Comparison of ENCODE assay signal across 29 cellular contexts in genomic region chr18:31677592-31677991, GRCh38. TPM values are rescaled to one million over a fixed set of nuclear protein-coding genes. Genes with fewer than 3 reads are reported as not detected.
DNase-seq lines count a peak whose midpoint lies in the region; ATAC-seq, FAIRE-seq and TF ChIP-seq lines count a peak whose summit lies in the region.
"Had no signal": no experiment of that assay in that cellular context is flagged by ENCODE, and none has a peak within 500 bp of the region (broad histone marks: within the 10 kb centered on the region; RNA-seq: fewer than 3 reads in every experiment).

No MANE protein-coding gene starts in this region.

- TF ChIP-seq POLR2A in breast epithelium (IDR thresholded peaks at IDR 0.05) (no peak), K562 (conservative IDR thresholded peaks at IDR 0.05) (no peak), suprapubic skin (IDR thresholded peaks at IDR 0.05) (no peak), tibial nerve (IDR thresholded peaks at IDR 0.05) (no peak)

- peak overlapping the region; percentile 57 for H3K27ac Mint-ChIP-seq in MCF 10A (ENCODE audit: low read depth, unreplicated experiment)

- no peak overlapping the region for H3K4me3 Mint-ChIP-seq in MCF 10A (ENCODE audit: unreplicated experiment)

- H3K4me1 Mint-ChIP-seq in MCF 10A (ENCODE audit: insufficient read depth, unreplicated experiment): peaks cover 33% of the 10 kb centered on the region

- POLR2A ChIA-PET in MCF 10A (lab: Yijun Ruan, JAX) (interaction anchor here (0.7 to 4.4 kb wide), 7 partner anchors 8 to 230 kb away, joined by 3 to 23 read pairs (median 4); no protein-coding TSS in a partner anchor), K562 (lab: Yijun Ruan, JAX) (no interaction called here)

- H3K4me3 ChIP-seq in breast epithelium (no peak overlapping the region), K562 (no peak overlapping the region), upper lobe of right lung (no peak overlapping the region), suprapubic skin (no peak overlapping the region), tibial nerve (no peak overlapping the region)
- H3K4me3 ChIP-seq: body of pancreas, colonic mucosa, esophagus squamous epithelium, SK-N-MC, thyroid gland had no signal

- H3K27me3 Mint-ChIP-seq in MCF 10A (ENCODE audit: insufficient read depth, unreplicated experiment): no peaks in the 10 kb centered on the region

- ATAC-seq in K562 (peak; percentile 18; the same call in 1 of the 3 replicates), upper lobe of right lung (peak; percentile 65)
- ATAC-seq: body of pancreas had no signal

- H3K27me3 ChIP-seq in breast epithelium: no peaks in the 10 kb centered on the region
- 0 out of 5 replicates have a peak, but pooled peaks cover 4 to 10% of the 10 kb centered on the region in 2 experiments for H3K27me3 ChIP-seq in K562 (ENCODE audit: control insufficient read depth in 2 of 2, insufficient read depth in 2 of 2, low read length in 2 of 2)
- H3K27me3 ChIP-seq in upper lobe of right lung: peaks cover 2% of the 10 kb centered on the region
- H3K27me3 ChIP-seq in suprapubic skin: no peaks in the 10 kb centered on the region
- H3K27me3 ChIP-seq in tibial nerve: no peaks in the 10 kb centered on the region
- H3K27me3 ChIP-seq: body of pancreas, colonic mucosa, esophagus squamous epithelium, thyroid gland had no signal

- H3K4me1 ChIP-seq in breast epithelium: no peaks in the 10 kb centered on the region
- H3K4me1 ChIP-seq in K562 (replicated peaks in 1 of 2; ENCODE audit: control insufficient read depth in 2 of 2, insufficient read depth in 2 of 2, low read length in 2 of 2): no peaks in the 10 kb centered on the region
- no peaks in the 10 kb centered on the region for H3K4me1 ChIP-seq in upper lobe of right lung
- H3K4me1 ChIP-seq in suprapubic skin: peaks cover 17% of the 10 kb centered on the region
- H3K4me1 ChIP-seq in tibial nerve: peaks cover 0 to 7% (median 0%) of the 10 kb centered on the region in 4 donors
- H3K4me1 ChIP-seq: thyroid gland had no signal

- TF ChIP-seq EP300 in K562 (IDR thresholded peaks at IDR 0.05; ENCODE audit: low read length) (no peak), suprapubic skin (IDR thresholded peaks at IDR 0.05) (no peak), tibial nerve (IDR thresholded peaks at IDR 0.05) (no peak)

- no peak overlapping the region for H3K4me2 ChIP-seq in K562 (ENCODE audit: insufficient read depth, low read length)

- FAIRE-seq in K562 (lab: Jason Lieb, UNC): no peak
- FAIRE-seq: GM12892, H54, keratinocyte had no signal

- CTCF ChIA-PET in MCF 10A (lab: Yijun Ruan, JAX) (interaction anchor here (0.6 to 1.5 kb wide), 5 partner anchors 9 to 113 kb away, joined by 3 to 9 read pairs (median 4); no protein-coding TSS in a partner anchor), K562 (lab: Yijun Ruan, JAX; ENCODE audit: low intra/inter-chr PET ratio) (no interaction called here)

- DNase-seq in MCF 10A (ENCODE audit: unreplicated experiment) (no peak), breast epithelium (ENCODE audit: low spot score in 2 of 2) (no peak), NOMO-1 treated with DMSO at 0.1 percent for 48 hours (lab: John Stamatoyannopoulos, UW; ENCODE audit: unreplicated experiment) (peak; percentile 13), K562 (ENCODE audit: extremely low read depth in 1 of 4, low spot score in 3 of 4) (no peak), upper lobe of right lung (no peak), suprapubic skin (ENCODE audit: low spot score in 2 of 2) (no peak), tibial nerve (ENCODE audit: low spot score in 2 of 2) (no peak), LoVo (ENCODE audit: low spot score) (no peak)
- DNase-seq: 8988T; activated CD4-positive, alpha-beta T cell treated with anti-CD3 and anti-CD28 coated beads, Interleukin-2, amount 50 U/mL, for 4 hours; activated CD8-positive, alpha-beta memory T cell treated with anti-CD3 and anti-CD28 coated beads, Interleukin-2, amount 50 U/mL, for 48 hours; activated effector memory CD4-positive, alpha-beta T cell treated with anti-CD3 and anti-CD28 coated beads, Interleukin-2, amount 50 U/mL, for 16 hours; body of pancreas; colonic mucosa; DMS79 treated with DMSO at 0.1 percent for 48 hours; esophagus squamous epithelium; KG1; NCI-H1092 treated with DMSO at 0.1 percent for 48 hours; NCI-H1930; NCI-H446; RPMI8226; stimulated activated CD4-positive, alpha-beta T cell treated with anti-CD3 and anti-CD28 coated beads, Interleukin-2, amount 100 ng/mL, for 48 hours; stimulated activated naive CD4-positive, alpha-beta T cell; T-helper 2 cell; thyroid gland had no signal

- H2AFZ ChIP-seq in K562 (ENCODE audit: low read depth, low read length): no peak overlapping the region

- H3K36me3 Mint-ChIP-seq in MCF 10A (ENCODE audit: insufficient read depth, unreplicated experiment): no peaks in the 10 kb centered on the region

- no peaks in the 10 kb centered on the region for H3K9me3 Mint-ChIP-seq in MCF 10A (ENCODE audit: unreplicated experiment)

- no peaks in the 10 kb centered on the region for H3K79me2 ChIP-seq in K562 (ENCODE audit: control insufficient read depth, insufficient read depth, low read length)

- H4K20me1 ChIP-seq in K562 (replicated peaks; ENCODE audit: control insufficient read depth, insufficient read depth, low read length): no peaks in the 10 kb centered on the region

- no TSS peak for BruUV-seq in MCF 10A (replicated peaks; lab: Mats Ljungman, UMichigan)
- no TSS peak for BruUV-seq in K562 (replicated peaks; lab: Mats Ljungman, UMichigan)

- H3K27ac ChIP-seq in breast epithelium: no peak overlapping the region
- H3K27ac ChIP-seq in K562 (ENCODE audit: extremely low read depth, low read depth, low read length): no peak overlapping the region
- no peak overlapping the region for H3K27ac ChIP-seq in upper lobe of right lung
- H3K27ac ChIP-seq in suprapubic skin: no peak overlapping the region
- no peak overlapping the region for H3K27ac ChIP-seq in tibial nerve
- H3K27ac ChIP-seq: body of pancreas, colonic mucosa, SK-N-MC, thyroid gland had no signal

- no peak overlapping the region for H3K9ac ChIP-seq in K562 (ENCODE audit: insufficient read depth in 1 of 2, low read depth in 2 of 2, low read length in 2 of 2)

- TF ChIP-seq CTCF in MCF 10A (IDR thresholded peaks at IDR 0.05; ENCODE audit: unreplicated experiment): no peak
- TF ChIP-seq CTCF in breast epithelium (IDR thresholded peaks at IDR 0.05): no peak
- no peak for TF ChIP-seq CTCF in K562 (IDR thresholded peaks at IDR 0.05 in 2 of 3, conservative IDR thresholded peaks at IDR 0.05 in 1 of 3; ENCODE audit: insufficient read depth in 2 of 3, low read depth in 1 of 3, low read length in 3 of 3)
- TF ChIP-seq CTCF in upper lobe of right lung (IDR thresholded peaks at IDR 0.05): no peak
- TF ChIP-seq CTCF in suprapubic skin (IDR thresholded peaks at IDR 0.05): no peak
- no peak for TF ChIP-seq CTCF in tibial nerve (IDR thresholded peaks at IDR 0.05)

- WGBS in K562 (ENCODE audit: insufficient coverage, low coverage, missing lambda C conversion rate): 2% methylated on average over 6 of the region's 6 CpGs
- 75% methylated on average over 6 of the region's 6 CpGs for WGBS in suprapubic skin
- WGBS in tibial nerve, 2 donors: 70 to 81% methylated on average over 6 of the region's 6 CpGs

- H3K9me3 ChIP-seq in breast epithelium (no peaks in the 10 kb centered on the region), K562 (replicated peaks; ENCODE audit: control insufficient read depth, insufficient read depth, low read depth, low read length) (no peaks in the 10 kb centered on the region), upper lobe of right lung (no peaks in the 10 kb centered on the region), suprapubic skin (no peaks in the 10 kb centered on the region), tibial nerve (no peaks in the 10 kb centered on the region)
- H3K9me3 ChIP-seq: body of pancreas, colonic mucosa, esophagus squamous epithelium, thyroid gland had no signal

- H3K36me3 ChIP-seq in breast epithelium (no peaks in the 10 kb centered on the region), K562 (ENCODE audit: control insufficient read depth, insufficient read depth, low read length) (no peaks in the 10 kb centered on the region), upper lobe of right lung (no peaks in the 10 kb centered on the region), suprapubic skin (no peaks in the 10 kb centered on the region), tibial nerve (no peaks in the 10 kb centered on the region)
- H3K36me3 ChIP-seq: colonic mucosa, esophagus squamous epithelium, thyroid gland had no signal

- no peak for TF ChIP-seq RAD21 in K562 (CRISPR knock-in tag; conservative IDR thresholded peaks at IDR 0.05 in 1 of 2, IDR thresholded peaks at IDR 0.05 in 1 of 2)

- in situ Hi-C loops in K562 (cut with MboI): no loop called here

- intact Hi-C loops in MCF 10A (cut with micrococcal nuclease): no loop called here
- intact Hi-C loops in breast epithelium (cut with DNase I; ENCODE audit: low total_unique reads): no loop called here
- intact Hi-C loops in K562 (cut with micrococcal nuclease): no loop called here
- intact Hi-C loops in upper lobe of right lung (cut with DNase I): no loop called here

- no peaks in the 10 kb centered on the region for H3K9me1 ChIP-seq in K562 (ENCODE audit: control insufficient read depth, insufficient read depth, low read length)

TF ChIP-seq in K562, 482 proteins besides CTCF, POLR2A, EP300 and RAD21:
- no peak for TF ChIP-seq NBN (IDR thresholded peaks at IDR 0.05; ENCODE audit: low read depth)

RNA-seq across cellular contexts. Expression of gene B4GALT6, which starts 6.8 kb away (rescaled TPM):
- total RNA-seq in MCF 10A (2022) (6.0 and 14.5 TPM in 2 replicates), breast epithelium (1 to 10 TPM; 2.9 to 3.8 (median 3.0) TPM), K562 (2014; rRNA removed) (0.05 and 0.08 TPM in 2 replicates), K562 (2014; rRNA removed; fragmentation: Illumina TruSeq; extraction: Trizol) (0.11 and 0.16 TPM in 2 replicates), K562 (2015; rRNA removed; fragmentation: Illumina TruSeq; extraction: Trizol) (0.04 and 0.07 TPM in 2 replicates), K562 (2021) (0.18 and 0.27 TPM in 2 replicates), upper lobe of right lung (3.5 TPM), suprapubic skin (1 to 10 TPM; 1.8 to 3.4 (median 2.2) TPM), tibial nerve (1 to 10 TPM in 3 of 4 donors, under 1 TPM in 1; 0.98 to 2.1 (median 1.5) TPM)
- not detected in 2 replicates for total RNA-seq in K562 (2011; cell fraction: chromatin; rRNA removed; ENCODE audit: low replicate concordance)
- 0.13 TPM in 1 of 2 replicates, not detected in the other for total RNA-seq in K562 (2011; cell fraction: nucleolus; rRNA removed)
- total RNA-seq in K562 (2011; cell fraction: nucleoplasm; rRNA removed): 0.22 TPM in 1 of 2 replicates, not detected in the other
- polyA plus RNA-seq in K562 (2011; rRNA removed) (0.18 and 0.47 TPM in 2 replicates), K562 (2014; fragmentation: Illumina TruSeq; extraction: Trizol) (0.07 and 0.18 TPM in 2 replicates), K562 (2014; fragmentation: Nextera tagmentation; extraction: Ambion mirVana) (under 1 TPM; 0.03 to 0.04 TPM), K562 (2014; rRNA removed) (0.08 and 0.09 TPM in 2 replicates)
- 0.18 TPM in 1 of 2 replicates, not detected in the other for polyA plus RNA-seq in K562 (2011; cell fraction: cytosol; rRNA removed)
- 0.07 and 0.76 TPM in 2 replicates for polyA plus RNA-seq in K562 (2011; cell fraction: nucleus; rRNA removed)
- polyA plus RNA-seq in K562 (2012): 0.17 and 0.68 TPM in 2 replicates
- polyA minus RNA-seq in K562 (2011; rRNA and poly(A)+ RNA removed): 0.21 and 0.69 TPM in 2 replicates
- polyA minus RNA-seq in K562 (2011; cell fraction: cytosol; rRNA and poly(A)+ RNA removed): not detected in 2 replicates
- polyA minus RNA-seq in K562 (2011; cell fraction: nucleus; rRNA and poly(A)+ RNA removed): 0.22 TPM in 1 of 2 replicates, not detected in the other
